Comparison of ENCODE assay signal across 12 cellular contexts in genomic region chr10:114271014-114271778, GRCh38. TPM values are rescaled to one million over a fixed set of nuclear protein-coding genes. Genes with fewer than 3 reads are reported as not detected.
DNase-seq lines count a peak whose midpoint lies in the region; ATAC-seq and TF ChIP-seq lines count a peak whose summit lies in the region.
"Had no signal": no experiment of that assay in that cellular context is flagged by ENCODE, and none has a peak within 500 bp of the region (broad histone marks: within the 10 kb centered on the region; RNA-seq: fewer than 3 reads in every experiment).

No MANE protein-coding gene starts in this region.

- 52 to 65% methylated on average over 4 of the region's 4 CpGs for WGBS in esophagus squamous epithelium, 2 donors
- 50% methylated on average over 4 of the region's 4 CpGs for WGBS in prostate gland

- H3K9me3 ChIP-seq in esophagus squamous epithelium (no peaks in the 10 kb centered on the region), prostate gland (no peaks in the 10 kb centered on the region)

- H3K27ac ChIP-seq in esophagus squamous epithelium (peak overlapping the region in 3 of 4 donors; percentile 18 to 57 (median 47)), prostate gland (peak overlapping the region in 1 of 2 donors; percentile 0)
- H3K27ac ChIP-seq: C4-2B had no signal

- TF ChIP-seq CTCF in esophagus squamous epithelium (IDR thresholded peaks at IDR 0.05) (peak in 1 of 6 experiments; percentile 5), prostate gland (IDR thresholded peaks at IDR 0.05) (no peak)

- H3K4me3 ChIP-seq in esophagus squamous epithelium (no peak overlapping the region), prostate gland (no peak overlapping the region)

- intact Hi-C loops in esophagus squamous epithelium (cut with DNase I) (no loop called here), prostate gland (cut with DNase I) (no loop called here)

- no peak for TF ChIP-seq POLR2A in esophagus squamous epithelium (IDR thresholded peaks at IDR 0.05)
- no peak for TF ChIP-seq POLR2A in prostate gland (IDR thresholded peaks at IDR 0.05)

- peaks cover 0 to 28% (median 10%) of the 10 kb centered on the region in 3 donors for H3K4me1 ChIP-seq in esophagus squamous epithelium
- H3K4me1 ChIP-seq in prostate gland (replicated peaks): no peaks in the 10 kb centered on the region

- H3K36me3 ChIP-seq in esophagus squamous epithelium: no peaks in the 10 kb centered on the region
- H3K36me3 ChIP-seq in prostate gland: no peaks in the 10 kb centered on the region

- DNase-seq in DMS53 treated with DMSO at 0.1 percent for 48 hours (lab: John Stamatoyannopoulos, UW; ENCODE audit: unreplicated experiment): peak; percentile 35
- DNase-seq in NCI-H226: peak; percentile 78
- DNase-seq in esophagus squamous epithelium (lab: John Stamatoyannopoulos, UW): no peak
- DNase-seq in prostate gland (ENCODE audit: low spot score): peak; percentile 71
- no peak for DNase-seq in NCI-H187 treated with DMSO at 0.1 percent for 48 hours (lab: John Stamatoyannopoulos, UW)
- DNase-seq in NCI-H1436 (lab: John Stamatoyannopoulos, UW): no peak
- DNase-seq: naive thymus-derived CD8-positive, alpha-beta T cell; NCI-H345 had no signal

- ATAC-seq in GM21360 (IDR thresholded peaks at IDR 0.05; ENCODE audit: unreplicated experiment) (no peak), GM19351 (IDR thresholded peaks at IDR 0.05; ENCODE audit: unreplicated experiment) (no peak)
- ATAC-seq: naive thymus-derived CD8-positive, alpha-beta T cell; WTC11 had no signal

- H3K27me3 ChIP-seq in esophagus squamous epithelium (no peaks in the 10 kb centered on the region), prostate gland (replicated peaks; ENCODE audit: insufficient read depth) (no peaks in the 10 kb centered on the region)

RNA-seq across cellular contexts. Expression of gene VWA2, which starts 32.1 kb away (rescaled TPM):
- 1 to 10 TPM; 2.9 to 5.7 (median 4.9) TPM for total RNA-seq in esophagus squamous epithelium
- 10 to 100 TPM; 14.6 to 24.2 TPM for total RNA-seq in prostate gland
- total RNA-seq: naive thymus-derived CD8-positive, alpha-beta T cell had no signal

Comparison
In these comparisons a context has a peak if more than half of its experiments do, and no peak if none do; other contexts are left out.
1. DNase-seq: peak in DMS53 treated with DMSO at 0.1 percent for 48 hours (single experiment), NCI-H226 (single experiment) and prostate gland (single experiment); none in esophagus squamous epithelium (single experiment), NCI-H187 treated with DMSO at 0.1 percent for 48 hours (single experiment) and NCI-H1436 (single experiment).